8 cellular contexts compared by ENCODE assay signal in genomic region chrX:15674899-15675489, GRCh38. TPM values are rescaled to one million over a fixed set of nuclear protein-coding genes. Genes with fewer than 3 reads are reported as not detected.
DNase-seq lines count a peak whose midpoint lies in the region; ATAC-seq and TF ChIP-seq lines count a peak whose summit lies in the region.

No MANE protein-coding gene starts in this region.

- H3K36me3 Mint-ChIP-seq in activated naive CD4-positive, alpha-beta T cell treated with anti-CD3 and anti-CD28 coated beads, Interleukin-2, amount 50 U/mL, for 72 hours = no peaks in the 10 kb centered on the region

- TF ChIP-seq CTCF in GM10248 (IDR thresholded peaks at IDR 0.05; ENCODE audit: control extremely low read depth, extremely low read depth, low read depth, missing control alignments) (no peak), ovary (IDR thresholded peaks at IDR 0.05) (no peak), thyroid gland (IDR thresholded peaks at IDR 0.05) (no peak)

- H3K4me1 ChIP-seq in ovary (ENCODE audit: insufficient read depth) (peaks cover 6% of the 10 kb centered on the region), thyroid gland (peaks cover 13 to 15% of the 10 kb centered on the region in 2 donors)

- intact Hi-C loops in Right ventricle myocardium inferior (cut with DNase I) (loop anchor here (1.0 kb wide), 1 partner anchor 182 kb away; the partner anchor contains the start of gene PIR), ovary (cut with DNase I) (loop anchor here in 1 of 4 donors (5.0 kb wide), 1 partner anchor 177 kb away; the partner anchor contains the start of gene AP1S2), thyroid gland (cut with DNase I) (loop anchor here (10.0 kb wide), 2 partner anchors 180 to 340 kb away; partner anchors contain the start of genes AP1S2 and PIGA)

- ATAC-seq in HG02588 (IDR thresholded peaks at IDR 0.05; ENCODE audit: unreplicated experiment) (peak; percentile 75), Right ventricle myocardium inferior (peak; percentile 95)
- peak; percentile 80 to 86 for ATAC-seq in activated naive CD4-positive, alpha-beta T cell treated with anti-CD3 and anti-CD28 coated beads, Interleukin-2, amount 50 U/mL, for 72 hours

- WGBS in ovary, 3 donors = 0 to 1% (median 0%) methylated on average over 46 of the region's 46 CpGs
- WGBS in thyroid gland, 2 donors = 0% methylated on average over 44 to 45 of the region's 46 CpGs

- H3K36me3 ChIP-seq in ovary (no peaks in the 10 kb centered on the region), thyroid gland (peaks cover 0 to 3% of the 10 kb centered on the region in 2 donors)

- H3K9me3 ChIP-seq in ovary (no peaks in the 10 kb centered on the region), thyroid gland (no peaks in the 10 kb centered on the region)

- H3K9me3 Mint-ChIP-seq in activated naive CD4-positive, alpha-beta T cell treated with anti-CD3 and anti-CD28 coated beads, Interleukin-2, amount 50 U/mL, for 72 hours = no peaks in the 10 kb centered on the region

- H3K4me3 ChIP-seq in ovary = peak overlapping the region; percentile 67
- H3K4me3 ChIP-seq in thyroid gland (replicated peaks in 1 of 3) = peak overlapping the region; percentile 62 to 82 (median 78)

- peak; percentile 84 for DNase-seq in GM10248 (ENCODE audit: extremely low spot score)
- peak; percentile 84 for DNase-seq in NCI-H1048 (lab: John Stamatoyannopoulos, UW)
- DNase-seq in SK-N-DZ (ENCODE audit: low spot score) = peak; percentile 93
- DNase-seq in activated naive CD4-positive, alpha-beta T cell treated with anti-CD3 and anti-CD28 coated beads, Interleukin-2, amount 50 U/mL, for 72 hours (ENCODE audit: low spot score in 2 of 2) = peak in 1 of 2 donors; percentile 72
- DNase-seq in Right ventricle myocardium inferior (ENCODE audit: missing footprints) = peak; percentile 88
- peak in 4 of 5 donors; percentile 93 to 97 (median 94) for DNase-seq in ovary
- DNase-seq in thyroid gland = peak; percentile 75 to 87

- H3K27me3 ChIP-seq in ovary = no peaks in the 10 kb centered on the region
- H3K27me3 ChIP-seq in thyroid gland = no peaks in the 10 kb centered on the region

- CTCF ChIA-PET in GM10248 (lab: Yijun Ruan, JAX) = no interaction called here

- H3K27ac ChIP-seq in ovary = peak overlapping the region; percentile 94 to 100
- H3K27ac ChIP-seq in thyroid gland = peak overlapping the region; percentile 91 to 97 (median 97)

- peak; percentile 54 for TF ChIP-seq EP300 in ovary (IDR thresholded peaks at IDR 0.05)

- POLR2A ChIA-PET in GM10248 (lab: Yijun Ruan, JAX) = interaction anchor here (0.6 kb wide), 1 partner anchor 743 kb away, joined by 7 read pairs; no protein-coding TSS in a partner anchor

- H3K27ac Mint-ChIP-seq in activated naive CD4-positive, alpha-beta T cell treated with anti-CD3 and anti-CD28 coated beads, Interleukin-2, amount 50 U/mL, for 72 hours = no peak overlapping the region

- TF ChIP-seq POLR2A in ovary (IDR thresholded peaks at IDR 0.05) = peak; percentile 74
- TF ChIP-seq POLR2A in thyroid gland (IDR thresholded peaks at IDR 0.05) = peak in 1 of 2 donors; percentile 72

RNA-seq across cellular contexts. Expression of gene CLTRN, which starts 10.4 kb away (rescaled TPM):
- polyA plus RNA-seq in SK-N-DZ (2014; cell fraction: cytosol; rRNA removed) = 0.77 and 1.6 TPM in 2 replicates
- polyA plus RNA-seq in SK-N-DZ (2014; cell fraction: nucleus; rRNA removed) = 1.6 and 2.5 TPM in 2 replicates
- total RNA-seq in activated naive CD4-positive, alpha-beta T cell treated with anti-CD3 and anti-CD28 coated beads, Interleukin-2, amount 50 U/mL, for 72 hours = 1 to 10 TPM in 1 of 2 donors, not detected in 1; 1.0 TPM
- total RNA-seq in Right ventricle myocardium inferior (0.70 TPM), ovary (1 to 10 TPM in 5 of 7 donors, under 1 TPM in 2; 0.23 to 1.9 (median 1.2) TPM), thyroid gland (1 to 10 TPM in 2 of 4 donors, under 1 TPM in 2; 0.40 to 2.9 (median 1.2) TPM)
- polyA plus RNA-seq in ovary = 1 to 10 TPM; 1.7 to 2.9 TPM
